ENCODE assay signal across 25 cellular contexts in the genomic region with DNA sequence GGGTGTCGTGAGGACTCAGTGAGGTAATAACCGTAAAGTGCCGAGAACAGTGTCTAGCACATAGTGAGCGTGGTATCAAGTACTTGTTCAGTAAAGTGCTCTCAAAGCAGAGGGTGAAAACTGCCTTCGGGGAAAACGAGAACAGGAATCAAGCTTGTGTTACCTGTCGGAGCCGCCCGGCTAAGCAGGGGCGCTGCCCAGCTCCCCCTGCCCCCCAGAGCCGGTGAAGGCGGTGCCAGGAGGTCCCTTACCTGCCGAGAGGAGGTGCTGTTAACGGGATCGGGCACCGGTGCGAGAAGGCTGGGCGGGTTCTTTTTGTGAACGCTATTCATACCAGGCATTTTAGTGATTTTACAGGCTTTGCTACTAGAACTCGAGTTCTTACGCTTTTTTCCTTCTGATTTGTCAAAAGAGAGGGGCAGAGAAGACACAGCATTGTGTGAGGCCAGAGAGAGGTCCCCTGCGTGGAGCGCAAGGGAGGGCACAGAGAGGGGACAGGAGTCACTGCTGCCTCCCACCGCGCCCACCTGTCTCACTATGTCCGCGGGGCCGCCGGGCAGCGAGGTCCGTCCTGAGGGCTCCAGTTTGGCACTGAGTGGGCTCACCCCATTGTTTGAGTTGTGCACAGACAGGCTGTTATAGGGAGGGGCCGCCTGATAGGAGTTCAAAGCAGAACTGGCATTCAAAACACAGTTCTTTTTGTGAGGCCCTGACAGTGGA. TPM values are rescaled to one million over a fixed set of nuclear protein-coding genes. Genes with fewer than 3 reads are reported as not detected.
"Had no signal": no experiment of that assay in that cellular context is flagged by ENCODE, and none has a peak within 500 bp of the region (broad histone marks: within the 10 kb centered on the region; RNA-seq: fewer than 3 reads in every experiment).

No MANE protein-coding gene starts in this region.

- H3K9me3 Mint-ChIP-seq: activated naive CD4-positive, alpha-beta T cell treated with anti-CD3 and anti-CD28 coated beads, Interleukin-2, amount 50 U/mL, for 24 hours; brain; T-helper 1 cell treated with Interleukin-12 subunit alpha and Interleukin-12 subunit beta and Interleukin-4 antibody, amounts not matched to agents 30 μg/mL and 1 μg/mL, for 36 hours had no signal

- H3K4me3 Mint-ChIP-seq: activated CD8-positive, alpha-beta T cell treated with anti-CD3 and anti-CD28 coated beads, Interleukin-2, amount 10 ng/mL, durations not matched to agents 7 days and 5 days; activated naive CD4-positive, alpha-beta T cell treated with anti-CD3 and anti-CD28 coated beads, Interleukin-2, amount 50 U/mL, for 24 hours; brain; T-helper 1 cell treated with Interleukin-12 subunit alpha and Interleukin-12 subunit beta and Interleukin-4 antibody, amounts not matched to agents 30 μg/mL and 1 μg/mL, for 36 hours had no signal

- H3K27ac Mint-ChIP-seq: activated CD8-positive, alpha-beta T cell treated with anti-CD3 and anti-CD28 coated beads, Interleukin-2, amount 10 ng/mL, durations not matched to agents 7 days and 5 days; activated naive CD4-positive, alpha-beta T cell treated with anti-CD3 and anti-CD28 coated beads, Interleukin-2, amount 50 U/mL, for 24 hours; brain; T-helper 1 cell treated with Interleukin-12 subunit alpha and Interleukin-12 subunit beta and Interleukin-4 antibody, amounts not matched to agents 30 μg/mL and 1 μg/mL, for 36 hours had no signal

- H3K27ac ChIP-seq: cardiac muscle cell, PC-9 had no signal

- ATAC-seq: activated CD8-positive, alpha-beta T cell treated with anti-CD3 and anti-CD28 coated beads, Interleukin-2, amount 10 ng/mL, durations not matched to agents 7 days and 5 days had no signal

- H3K27me3 Mint-ChIP-seq: activated naive CD4-positive, alpha-beta T cell treated with anti-CD3 and anti-CD28 coated beads, Interleukin-2, amount 50 U/mL, for 24 hours; brain had no signal

- DNase-seq: activated CD4-positive, alpha-beta T cell treated with anti-CD3 and anti-CD28 coated beads for 48 hours; activated CD4-positive, alpha-beta T cell treated with anti-CD3 and anti-CD28 coated beads, Interleukin-2, amount 50 U/mL, for 4 hours; activated CD4-positive, CD25-positive, alpha-beta regulatory T cell treated with anti-CD3 and anti-CD28 coated beads, Interleukin-2, amount 50 U/mL, for 72 hours; activated CD8-positive, alpha-beta memory T cell treated with anti-CD3 and anti-CD28 coated beads, Interleukin-2, amount 50 U/mL, for 48 hours; activated CD8-positive, alpha-beta T cell treated with anti-CD3 and anti-CD28 coated beads, Interleukin-2, amount 10 ng/mL, durations not matched to agents 7 days and 5 days; activated effector memory CD4-positive, alpha-beta T cell treated with Interleukin-2 at 50 U/mL for 16 hours; activated naive CD4-positive, alpha-beta T cell; activated T-cell treated with anti-CD3 and anti-CD28 coated beads, Interleukin-2, amount 50 U/mL, for 1 hour; amygdala; KG1; NCI-H1092 treated with DMSO at 0.1 percent for 48 hours; NCI-H1417 treated with DMSO at 0.1 percent for 48 hours; NCI-H1694; NCI-H2029; NCI-H2107; NCI-H524; PC-9; SHP77 treated with DMSO at 0.1 percent for 48 hours had no signal

- H3K4me1 Mint-ChIP-seq: activated naive CD4-positive, alpha-beta T cell treated with anti-CD3 and anti-CD28 coated beads, Interleukin-2, amount 50 U/mL, for 24 hours; brain had no signal

- H3K4me3 ChIP-seq: cardiac muscle cell, PC-9 had no signal

- H3K27me3 ChIP-seq: cardiac muscle cell had no signal

RNA-seq across cellular contexts. Expression of gene EFCAB10, which starts 32.5 kb away (rescaled TPM):
- total RNA-seq: activated CD8-positive, alpha-beta T cell treated with anti-CD3 and anti-CD28 coated beads, Interleukin-2, amount 10 ng/mL, durations not matched to agents 7 days and 5 days; cardiac muscle cell; LHCN-M2; M059J; PC-9; SK-MEL-5 had no signal
